ENCODE assay signal across 19 cellular contexts in the genomic region with DNA sequence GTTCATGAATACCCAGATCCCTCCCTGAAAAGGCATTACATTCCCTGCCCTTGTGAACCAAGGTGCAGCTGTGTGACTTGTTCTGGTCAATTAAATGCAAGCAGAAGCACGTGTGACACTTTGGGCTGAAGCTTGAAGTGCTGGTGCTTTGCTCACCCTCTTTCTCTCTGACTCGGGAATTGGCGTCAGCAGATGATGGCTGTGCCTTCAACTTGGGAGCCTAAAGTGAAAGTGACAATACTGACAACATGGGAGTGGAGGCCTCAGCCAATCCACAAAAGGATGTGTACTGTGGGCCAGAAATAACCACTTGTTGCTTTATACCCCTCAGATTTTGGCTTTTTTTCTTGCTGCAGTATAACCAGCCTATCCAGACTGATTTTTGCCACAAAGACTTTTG.
DNase-seq lines count a peak whose midpoint lies in the region; ATAC-seq and TF ChIP-seq lines count a peak whose summit lies in the region.
"Had no signal": no experiment of that assay in that cellular context is flagged by ENCODE, and none has a peak within 500 bp of the region (broad histone marks: within the 10 kb centered on the region; RNA-seq: fewer than 3 reads in every experiment).

No MANE protein-coding gene starts in this region.

- DNase-seq in NCI-H1417 (lab: John Stamatoyannopoulos, UW) (peak in 2 of 3 experiments; percentile 62 to 80), NCI-H1417 treated with DMSO at 0.1 percent for 48 hours (lab: John Stamatoyannopoulos, UW) (no peak), SJCRH30 (peak; percentile 53 to 70), mesenchymal stem cell (peak; percentile 16), A673 (ENCODE audit: low spot score) (no peak)
- DNase-seq in activated effector memory CD4-positive, alpha-beta T cell treated with Interleukin-2 at 50 U/mL for 16 hours, result no peak
- DNase-seq: activated CD4-positive, alpha-beta T cell treated with anti-CD3 and anti-CD28 coated beads, Interleukin-2, amount 50 U/mL, for 1 hour; activated CD8-positive, alpha-beta memory T cell treated with anti-CD3 and anti-CD28 coated beads, Interleukin-2, amount 50 U/mL, for 48 hours; activated gamma-delta T cell; Caco-2; IMR-90; NCI-H1694; NCI-H446; right cardiac atrium; stimulated activated CD4-positive, alpha-beta T cell treated with anti-CD3 and anti-CD28 coated beads, Interleukin-15, amount 100 ng/mL, for 24 hours had no signal

- BruUV-seq in A673 (replicated peaks; lab: Mats Ljungman, UMichigan), result no TSS peak

- 82% methylated on average over 3 of the region's 3 CpGs for WGBS in mesenchymal stem cell

- TF ChIP-seq CTCF in A673 (conservative IDR thresholded peaks at IDR 0.05; ENCODE audit: low read depth, low read length), result no peak

- no peak overlapping the region for H2AFZ ChIP-seq in mesenchymal stem cell (ENCODE audit: low read depth, low read length)

- H3K27me3 ChIP-seq in HUES6 (ENCODE audit: control insufficient read depth, insufficient read depth, low read length), result no peaks in the 10 kb centered on the region
- no peaks in the 10 kb centered on the region for H3K27me3 ChIP-seq in SJCRH30
- H3K27me3 ChIP-seq in mesenchymal stem cell (ENCODE audit: control insufficient read depth in 1 of 2, insufficient read depth in 1 of 2, low read length in 2 of 2), result peaks cover 0 to 23% of the 10 kb centered on the region in 2 experiments
- H3K27me3 ChIP-seq in A673 (replicated peaks; ENCODE audit: insufficient read depth, low read depth, low read length, poor library complexity), result no peaks in the 10 kb centered on the region
- H3K27me3 ChIP-seq: adrenal gland had no signal

- H2AK5ac ChIP-seq in mesenchymal stem cell (ENCODE audit: low read length, severe bottlenecking), result no peak overlapping the region

- H3K79me1 ChIP-seq in mesenchymal stem cell (replicated peaks; ENCODE audit: low read length, poor library complexity, severe bottlenecking), result no peaks in the 10 kb centered on the region

- no peak overlapping the region for H2BK12ac ChIP-seq in mesenchymal stem cell (ENCODE audit: low read length in 2 of 2)

- no peak overlapping the region for H3K4me2 ChIP-seq in mesenchymal stem cell (ENCODE audit: low read length, poor library complexity, severe bottlenecking)

- POLR2A ChIA-PET in A673 (lab: Charles Lee; ENCODE audit: low non-redundant PET), result no interaction called here

- no peak overlapping the region for H4K8ac ChIP-seq in mesenchymal stem cell (ENCODE audit: low read length)

- TF ChIP-seq POLR2A in GM18505 (IDR thresholded peaks at IDR 0.05; ENCODE audit: borderline replicate concordance, extremely low read depth, insufficient read depth, insufficient read length), result no peak

- H3K9me3 ChIP-seq in HUES6 (ENCODE audit: control insufficient read depth, insufficient read depth, low read depth, low read length), result no peaks in the 10 kb centered on the region
- H3K9me3 ChIP-seq in SJCRH30 (replicated peaks), result no peaks in the 10 kb centered on the region
- no peaks in the 10 kb centered on the region for H3K9me3 ChIP-seq in mesenchymal stem cell (ENCODE audit: control insufficient read depth, low read length)
- H3K9me3 ChIP-seq in A673 (ENCODE audit: low read depth, low read length, poor library complexity, severe bottlenecking), result no peaks in the 10 kb centered on the region
- H3K9me3 ChIP-seq: adrenal gland, Caco-2 had no signal

- H3K27ac ChIP-seq in HUES6 (ENCODE audit: low read depth, low read length) (no peak overlapping the region), SJCRH30 (peak overlapping the region; percentile 23; the same call in 1 of the 2 replicates), mesenchymal stem cell (ENCODE audit: low read length, poor library complexity, severe bottlenecking) (no peak overlapping the region), A673 (ENCODE audit: low read depth, low read length, poor library complexity, severe bottlenecking) (no peak overlapping the region)
- H3K27ac ChIP-seq: adrenal gland, HL-60 had no signal

- no peak overlapping the region for H2BK5ac ChIP-seq in mesenchymal stem cell (ENCODE audit: low read depth, low read length, poor library complexity, severe bottlenecking)

- H4K91ac ChIP-seq in mesenchymal stem cell (ENCODE audit: low read length), result no peak overlapping the region

- H3K14ac ChIP-seq in mesenchymal stem cell (ENCODE audit: low read length in 2 of 2), result no peak overlapping the region

- no peak for ATAC-seq in GM18505 (IDR thresholded peaks at IDR 0.05; ENCODE audit: unreplicated experiment)

- H3K4ac ChIP-seq in mesenchymal stem cell (ENCODE audit: low read depth in 1 of 2, low read length in 2 of 2), result no peak overlapping the region

- H3K23ac ChIP-seq in mesenchymal stem cell (ENCODE audit: low read length in 2 of 2), result no peak overlapping the region

- CTCF ChIA-PET in A673 (lab: Charles Lee), result no interaction called here

- H3K4me1 ChIP-seq in HUES6 (ENCODE audit: control insufficient read depth, insufficient read depth, low read length), result peaks cover 14% of the 10 kb centered on the region
- peaks cover 17% of the 10 kb centered on the region for H3K4me1 ChIP-seq in SJCRH30
- peaks cover 10% of the 10 kb centered on the region for H3K4me1 ChIP-seq in mesenchymal stem cell (ENCODE audit: control insufficient read depth, insufficient read depth, low read depth, low read length)
- peaks cover 14% of the 10 kb centered on the region for H3K4me1 ChIP-seq in A673 (ENCODE audit: insufficient read depth, low read length, poor library complexity, severe bottlenecking)
- H3K4me1 ChIP-seq: adrenal gland had no signal

- H3K9ac ChIP-seq in HUES6 (ENCODE audit: low read length) (peak overlapping the region; percentile 29), mesenchymal stem cell (ENCODE audit: low read length) (no peak overlapping the region)

- H2BK120ac ChIP-seq in mesenchymal stem cell (ENCODE audit: low read depth, low read length), result no peak overlapping the region

- H3K4me3 ChIP-seq in HUES6 (ENCODE audit: low read depth, low read length) (no peak overlapping the region), SJCRH30 (no peak overlapping the region), mesenchymal stem cell (ENCODE audit: insufficient read depth in 1 of 2, low read depth in 1 of 2, low read length in 2 of 2) (no peak overlapping the region), A673 (ENCODE audit: low read depth, low read length, poor library complexity, severe bottlenecking) (no peak overlapping the region)
- H3K4me3 ChIP-seq: adrenal gland had no signal

- H3K36me3 ChIP-seq in HUES6 (ENCODE audit: control insufficient read depth, insufficient read depth, low read length) (no peaks in the 10 kb centered on the region), SJCRH30 (no peaks in the 10 kb centered on the region), mesenchymal stem cell (ENCODE audit: control insufficient read depth in 1 of 2, insufficient read depth in 2 of 2, low read depth in 1 of 2, low read length in 2 of 2) (no peaks in the 10 kb centered on the region), A673 (ENCODE audit: insufficient read depth, low read length, poor library complexity, severe bottlenecking) (no peaks in the 10 kb centered on the region)
- H3K36me3 ChIP-seq: adrenal gland had no signal

- no peak overlapping the region for H2BK15ac ChIP-seq in mesenchymal stem cell (ENCODE audit: low read depth, poor library complexity, severe bottlenecking)

- intact Hi-C loops in A673 (cut with micrococcal nuclease; ENCODE audit: unreplicated experiment), result no loop called here

- H3K18ac ChIP-seq in mesenchymal stem cell (ENCODE audit: low read depth in 1 of 2, low read length in 2 of 2), result peak overlapping the region in 1 of 2 experiments; percentile 13

Comparison
In these comparisons a context has a peak if more than half of its experiments do, and no peak if none do; other contexts are left out.
1. DNase-seq: peak in NCI-H1417 (2 of 3), SJCRH30 (2 of 2) and mesenchymal stem cell (single experiment); none in NCI-H1417 treated with DMSO at 0.1 percent for 48 hours (single experiment), activated effector memory CD4-positive, alpha-beta T cell treated with Interleukin-2 at 50 U/mL for 16 hours (single experiment) and A673 (single experiment).